Comparison of ENCODE assay signal across 8 cellular contexts in the genomic region with DNA sequence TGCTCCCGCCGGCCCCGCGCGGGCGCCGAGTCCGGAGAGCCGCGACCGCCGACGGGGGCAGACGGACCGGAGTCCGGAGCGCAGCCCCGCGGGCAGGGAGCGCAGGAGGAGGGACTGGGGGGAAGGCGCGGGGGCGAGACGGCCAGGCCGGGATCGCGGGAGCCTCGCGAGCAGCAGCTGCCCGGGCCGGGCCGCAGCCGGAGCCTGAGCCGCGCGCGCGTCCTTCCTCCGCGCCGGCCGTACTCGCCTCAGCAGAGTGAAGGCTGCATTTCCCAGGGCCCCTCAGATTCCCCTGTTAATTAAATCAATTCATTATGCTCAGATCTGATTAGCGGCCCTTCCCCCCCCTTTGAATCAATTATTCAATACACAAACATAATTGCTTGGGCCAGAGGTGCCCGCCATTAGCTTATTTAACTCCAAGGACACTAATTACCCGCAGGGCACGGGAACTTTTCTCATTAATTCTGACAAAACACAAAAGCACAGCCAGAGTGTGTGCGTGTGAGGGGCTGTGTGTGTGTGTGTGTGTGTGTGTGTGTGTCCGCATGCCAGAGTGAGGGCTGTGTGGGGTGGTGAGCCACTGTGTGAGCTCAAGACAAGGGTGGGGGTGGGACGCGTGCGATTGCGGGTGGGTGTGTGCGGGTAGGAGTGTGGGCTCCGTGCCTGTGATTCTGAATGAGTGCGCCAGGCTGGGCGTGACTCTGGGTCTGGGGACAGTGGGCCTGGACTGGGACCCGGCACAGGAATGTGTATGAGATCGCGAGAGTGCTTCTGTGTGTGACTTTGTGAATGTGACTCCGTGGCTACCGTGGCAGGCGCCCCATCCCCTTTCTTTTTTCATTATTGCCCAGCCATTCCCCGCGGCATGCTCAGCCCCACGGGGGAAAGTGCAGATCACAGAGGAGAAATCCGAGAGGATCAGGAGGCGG. TPM values are rescaled to one million over a fixed set of nuclear protein-coding genes. Genes with fewer than 3 reads are reported as not detected.
DNase-seq lines count a peak whose midpoint lies in the region; ATAC-seq and TF ChIP-seq lines count a peak whose summit lies in the region.

No MANE protein-coding gene starts in this region.

- POLR2A ChIA-PET in CD8-positive, alpha-beta T cell (lab: Charles Lee), result no interaction called here

- intact Hi-C loops in CD8-positive, alpha-beta T cell (cut with DNase I, micrococcal nuclease), result loop anchor here in 1 of 2 experiments (10.0 kb wide), 1 partner anchor 264 kb away; no protein-coding TSS in a partner anchor
- intact Hi-C loops in ovary (cut with DNase I), result no loop called here

- CTCF ChIA-PET in CD8-positive, alpha-beta T cell (lab: Charles Lee), result interaction anchor here (1.4 kb wide), 1 partner anchor 76 kb away, joined by 5 read pairs; no protein-coding TSS in a partner anchor

- H3K4me3 ChIP-seq in CD8-positive, alpha-beta T cell (ENCODE audit: low read depth, low read length), result peak overlapping the region; percentile 30
- H3K4me3 ChIP-seq in cardiac muscle cell (peak overlapping the region; percentile 30), ovary (peak overlapping the region; percentile 29)

- peaks cover 60% of the 10 kb centered on the region for H3K27me3 Mint-ChIP-seq in CD8-positive, alpha-beta T cell (ENCODE audit: low read depth)

- ATAC-seq in CD8-positive, alpha-beta T cell, result no peak
- no peak for ATAC-seq in HG03521 (IDR thresholded peaks at IDR 0.05; ENCODE audit: unreplicated experiment)
- ATAC-seq in HG02610 (IDR thresholded peaks at IDR 0.05; ENCODE audit: unreplicated experiment), result no peak

- no peak for TF ChIP-seq EP300 in ovary (IDR thresholded peaks at IDR 0.05)

- TF ChIP-seq CTCF in CD8-positive, alpha-beta T cell (IDR thresholded peaks at IDR 0.05), result no peak
- no peak for TF ChIP-seq CTCF in cardiac muscle cell (IDR thresholded peaks at IDR 0.05; ENCODE audit: low read depth, low read length)
- no peak for TF ChIP-seq CTCF in ovary (IDR thresholded peaks at IDR 0.05)

- DNase-seq in CD8-positive, alpha-beta T cell, result no peak
- DNase-seq in NCI-H146 (lab: John Stamatoyannopoulos, UW) (peak; percentile 59), cardiac muscle cell (ENCODE audit: low read depth in 1 of 2, low spot score in 1 of 2) (peak; percentile 27 to 40), ovary (peak in 2 of 5 donors; percentile 30 to 39), dermis blood vessel endothelial cell (no peak), NOMO-1 treated with DMSO at 0.1 percent for 48 hours (lab: John Stamatoyannopoulos, UW; ENCODE audit: unreplicated experiment) (no peak)

- H3K4me3 Mint-ChIP-seq in CD8-positive, alpha-beta T cell, result peak overlapping the region; percentile 64

- peaks cover 17% of the 10 kb centered on the region for H3K27me3 ChIP-seq in CD8-positive, alpha-beta T cell (ENCODE audit: insufficient read depth, low read length)
- H3K27me3 ChIP-seq in cardiac muscle cell (peaks cover 95% of the 10 kb centered on the region), ovary (no peaks in the 10 kb centered on the region)

- no peaks in the 10 kb centered on the region for H3K36me3 Mint-ChIP-seq in CD8-positive, alpha-beta T cell

- H3K27ac ChIP-seq in CD8-positive, alpha-beta T cell (ENCODE audit: low read depth, low read length), result no peak overlapping the region
- no peak overlapping the region for H3K27ac ChIP-seq in cardiac muscle cell
- no peak overlapping the region for H3K27ac ChIP-seq in ovary

- no peaks in the 10 kb centered on the region for H3K9me3 Mint-ChIP-seq in CD8-positive, alpha-beta T cell

- H3K9me3 ChIP-seq in CD8-positive, alpha-beta T cell (ENCODE audit: low read length), result no peaks in the 10 kb centered on the region
- H3K9me3 ChIP-seq in cardiac muscle cell (ENCODE audit: low read depth) (no peaks in the 10 kb centered on the region), ovary (no peaks in the 10 kb centered on the region)

- 10 to 16% (median 14%) methylated on average over 52 to 68 of the region's 68 CpGs for WGBS in ovary, 3 donors

- no peaks in the 10 kb centered on the region for H3K36me3 ChIP-seq in CD8-positive, alpha-beta T cell (ENCODE audit: insufficient read depth, low read length)
- H3K36me3 ChIP-seq in cardiac muscle cell (no peaks in the 10 kb centered on the region), ovary (no peaks in the 10 kb centered on the region)

- TF ChIP-seq POLR2A in ovary (IDR thresholded peaks at IDR 0.05), result no peak

- peaks cover 10% of the 10 kb centered on the region for H3K4me1 Mint-ChIP-seq in CD8-positive, alpha-beta T cell (ENCODE audit: low read depth)

- H3K4me1 ChIP-seq in CD8-positive, alpha-beta T cell (ENCODE audit: insufficient read depth, low read length), result peaks cover 4% of the 10 kb centered on the region
- H3K4me1 ChIP-seq in cardiac muscle cell (ENCODE audit: low read depth) (no peaks in the 10 kb centered on the region), ovary (ENCODE audit: insufficient read depth) (no peaks in the 10 kb centered on the region)

- H3K27ac Mint-ChIP-seq in CD8-positive, alpha-beta T cell, result no peak overlapping the region

RNA-seq across cellular contexts. Expression of gene LMO1, which starts 5.1 kb away (rescaled TPM):
- not detected for total RNA-seq in CD8-positive, alpha-beta T cell
- total RNA-seq in cardiac muscle cell (0.45 and 1.4 TPM in 2 replicates), ovary (under 1 TPM in 2 of 7 donors, not detected in 5; 0.32 to 0.55 TPM), dermis blood vessel endothelial cell (not detected in 2 replicates)
- polyA plus RNA-seq in cardiac muscle cell (2.4 and 3.6 TPM in 2 replicates), ovary (under 1 TPM in 1 of 2 donors, not detected in 1; 0.18 TPM)

Comparison
In these comparisons a context has a peak if more than half of its experiments do, and no peak if none do; other contexts are left out.
1. DNase-seq: peak in NCI-H146 (single experiment) and cardiac muscle cell (2 of 2); none in CD8-positive, alpha-beta T cell (0 of 7), dermis blood vessel endothelial cell (single experiment) and NOMO-1 treated with DMSO at 0.1 percent for 48 hours (single experiment).
2. Peak in every context shown above with its lines, with median percentiles within 50 percentile points of each other: H3K4me3 ChIP-seq.